Comparison of ENCODE assay signal across 12 cellular contexts in genomic region chr20:13121840-13122515, GRCh38.
DNase-seq lines count a peak whose midpoint lies in the region; ATAC-seq, FAIRE-seq and TF ChIP-seq lines count a peak whose summit lies in the region.
"Had no signal": no experiment of that assay in that cellular context is flagged by ENCODE, and none has a peak within 500 bp of the region (broad histone marks: within the 10 kb centered on the region; RNA-seq: fewer than 3 reads in every experiment).

No MANE protein-coding gene starts in this region.

- BruUV-seq in GM12878 (replicated peaks; lab: Mats Ljungman, UMichigan) = no TSS peak

- no peaks in the 10 kb centered on the region for H3K9me3 ChIP-seq in GM12878 (replicated peaks; ENCODE audit: control insufficient read depth, insufficient read depth, low read length)
- no peaks in the 10 kb centered on the region for H3K9me3 ChIP-seq in effector memory CD4-positive, alpha-beta T cell (ENCODE audit: control insufficient read depth, low read length)

- no peak overlapping the region for H3K4me3 ChIP-seq in GM12878
- no peak overlapping the region for H3K4me3 ChIP-seq in effector memory CD4-positive, alpha-beta T cell (ENCODE audit: insufficient read depth, low read depth, low read length, poor library complexity, severe bottlenecking)

- TF ChIP-seq EP300 in GM12878 (IDR thresholded peaks at IDR 0.05; ENCODE audit: borderline replicate concordance in 1 of 2, control insufficient read depth in 1 of 2, low read depth in 2 of 2, low read length in 2 of 2) = peak in 1 of 2 experiments; percentile 93; a peak in 3 of 4 replicates

- POLR2A ChIA-PET in GM12878 (lab: Charles Lee) = interaction anchor here (0.6 to 1.5 kb wide), 2 partner anchors 393 to 424 kb away, joined by 4 to 7 read pairs; no protein-coding TSS in a partner anchor

- no peak for TF ChIP-seq CTCF in GM12878 (IDR thresholded peaks at IDR 0.05 in 2 of 3, conservative IDR thresholded peaks at IDR 0.05 in 1 of 3; ENCODE audit: control insufficient read depth in 2 of 3, extremely low read depth in 1 of 3, insufficient read depth in 1 of 3, low read depth in 3 of 3, low read length in 3 of 3)

- H3K79me2 ChIP-seq in GM12878 (ENCODE audit: control insufficient read depth, insufficient read depth, low read length) = no peaks in the 10 kb centered on the region

- RAD21 ChIA-PET in GM12878 (lab: Charles Lee; ENCODE audit: unreplicated experiment) = interaction anchor here (0.6 to 6.3 kb wide), 11 partner anchors 11 to 653 kb away, joined by 3 to 136 read pairs (median 5); no protein-coding TSS in a partner anchor

- intact Hi-C loops in GM12878 (cut with micrococcal nuclease; ENCODE audit: unreplicated experiment) = no loop called here

- TF ChIP-seq RAD21 in GM12878 (IDR thresholded peaks at IDR 0.05; ENCODE audit: insufficient read depth, low read depth, low read length) = no peak

- no peaks in the 10 kb centered on the region for H3K36me3 ChIP-seq in GM12878 (ENCODE audit: control insufficient read depth in 2 of 2, insufficient read depth in 2 of 2, low read length in 1 of 2)
- no peaks in the 10 kb centered on the region for H3K36me3 ChIP-seq in effector memory CD4-positive, alpha-beta T cell (ENCODE audit: control insufficient read depth, insufficient read depth, low read length)

- CTCF ChIA-PET in GM12878 (lab: Yijun Ruan, JAX) = interaction anchor here (0.6 to 6.2 kb wide), 18 partner anchors 13 to 666 kb away, joined by 3 to 172 read pairs (median 4); no protein-coding TSS in a partner anchor

- H3K4me1 ChIP-seq in GM12878 (ENCODE audit: control insufficient read depth, insufficient read depth, low read length) = no peaks in the 10 kb centered on the region
- no peaks in the 10 kb centered on the region for H3K4me1 ChIP-seq in effector memory CD4-positive, alpha-beta T cell (ENCODE audit: control insufficient read depth, insufficient read depth, low read length, poor library complexity, severe bottlenecking)

- peak overlapping the region; percentile 13; the same call in 1 of the 2 replicates for H3K4me2 ChIP-seq in GM12878 (ENCODE audit: control insufficient read depth, insufficient read depth)
- H3K4me2 ChIP-seq: KMS-11 had no signal

- in situ Hi-C loops in GM12878 (cut with MboI) = no loop called here

- FAIRE-seq in GM12878 (lab: Jason Lieb, UNC) = no peak

- no peak overlapping the region for H3K27ac ChIP-seq in GM12878 (ENCODE audit: control insufficient read depth, insufficient read depth)
- no peak overlapping the region for H3K27ac ChIP-seq in effector memory CD4-positive, alpha-beta T cell (ENCODE audit: insufficient read depth, low read length, poor library complexity, severe bottlenecking)
- H3K27ac ChIP-seq: C4-2B, KMS-11 had no signal

- no peaks in the 10 kb centered on the region; the same call in 1 of the 2 replicates for H4K20me1 ChIP-seq in GM12878 (ENCODE audit: control insufficient read depth, insufficient read depth)

- H3K27me3 ChIP-seq in GM12878 (replicated peaks in 1 of 2; ENCODE audit: control insufficient read depth in 2 of 2, insufficient read depth in 2 of 2, low read length in 1 of 2) = no peaks in the 10 kb centered on the region
- no peaks in the 10 kb centered on the region for H3K27me3 ChIP-seq in effector memory CD4-positive, alpha-beta T cell (replicated peaks; ENCODE audit: control insufficient read depth, insufficient read depth, low read length, poor library complexity, severe bottlenecking)

- no peak for TF ChIP-seq POLR2A in GM12878 (IDR thresholded peaks at IDR 0.05; ENCODE audit: low read depth, low read length)

- whole genome bisulfite sequencing in GM12878 (ENCODE audit: insufficient coverage, insufficient replicate concordance, low lambda C conversion rate, missing lambda C conversion rate) = 16% methylated on average over 5 of the region's 5 CpGs

- ATAC-seq in GM18520 (IDR thresholded peaks at IDR 0.05; ENCODE audit: unreplicated experiment) (peak; percentile 70), GM21529 (IDR thresholded peaks at IDR 0.05; ENCODE audit: unreplicated experiment) (peak; percentile 74), HG03039 (IDR thresholded peaks at IDR 0.05; ENCODE audit: unreplicated experiment) (peak; percentile 81), GM12878 (peak; percentile 86)

- SMC1A ChIA-PET in GM12878 (lab: Charles Lee; ENCODE audit: uncharacterized antibody, unreplicated experiment) = interaction anchor here (0.6 to 4.1 kb wide), 11 partner anchors 11 to 650 kb away, joined by 3 to 67 read pairs (median 6); no protein-coding TSS in a partner anchor

- H3K9ac ChIP-seq in GM12878 (ENCODE audit: control insufficient read depth, insufficient read depth, low read length) = no peak overlapping the region
- H3K9ac ChIP-seq: KMS-11 had no signal

- no peak for DNase-seq in GM12878 (ENCODE audit: low read depth, low spot score)
- no peak for DNase-seq in stimulated activated CD8-positive, alpha-beta memory T cell treated with anti-CD3 and anti-CD28 coated beads, Interleukin-4, amount 100 ng/mL, for 48 hours
- DNase-seq in ureter (ENCODE audit: low spot score) = no peak
- no peak for DNase-seq in effector memory CD4-positive, alpha-beta T cell
- no peak for DNase-seq in foreskin melanocyte
- DNase-seq: activated naive CD4-positive, alpha-beta T cell treated with anti-CD3 and anti-CD28 coated beads, Interleukin-2, amount 50 U/mL, for 16 hours; NCI-H1694 treated with DMSO at 0.1 percent for 48 hours had no signal

- no peak overlapping the region for H2AFZ ChIP-seq in GM12878 (ENCODE audit: control insufficient read depth, low read depth, low read length)

TF ChIP-seq in GM12878, 131 proteins besides CTCF, POLR2A, EP300 and RAD21 (continues in another document):
- peak; percentile 89 for TF ChIP-seq RELB (IDR thresholded peaks at IDR 0.05; ENCODE audit: low read depth)
- no peak for TF ChIP-seq USF1 (IDR thresholded peaks at IDR 0.05; ENCODE audit: borderline replicate concordance, extremely low read length, insufficient read depth, low read depth, low read length)
- peak; percentile 95 for TF ChIP-seq EED (IDR thresholded peaks at IDR 0.05; ENCODE audit: low read depth)
- no peak for TF ChIP-seq ZNF622 (IDR thresholded peaks at IDR 0.05)
- TF ChIP-seq NFIC (IDR thresholded peaks at IDR 0.05; ENCODE audit: low read depth, low read length) = peak; percentile 95
- no peak for TF ChIP-seq MAX (IDR thresholded peaks at IDR 0.05; ENCODE audit: low read depth, low read length)
- TF ChIP-seq RBBP5 (conservative IDR thresholded peaks at IDR 0.05) = no peak
- 0 out of 2 replicates have a peak, but pooled peaks have one; percentile 48 for TF ChIP-seq TCF3 (IDR thresholded peaks at IDR 0.05; ENCODE audit: borderline replicate concordance, insufficient read depth, low read depth, low read length)
- TF ChIP-seq RFX5 (IDR thresholded peaks at IDR 0.05; ENCODE audit: low read depth, low read length) = no peak
- TF ChIP-seq, protein P1, sequence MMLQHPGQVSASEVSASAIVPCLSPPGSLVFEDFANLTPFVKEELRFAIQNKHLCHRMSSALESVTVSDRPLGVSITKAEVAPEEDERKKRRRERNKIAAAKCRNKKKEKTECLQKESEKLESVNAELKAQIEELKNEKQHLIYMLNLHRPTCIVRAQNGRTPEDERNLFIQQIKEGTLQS (IDR thresholded peaks at IDR 0.05; ENCODE audit: borderline replicate concordance, extremely low read depth, low read depth, low read length) = no peak
- peak; percentile 68; the same call in 1 of the 2 replicates for TF ChIP-seq PAX5 (IDR thresholded peaks at IDR 0.05; ENCODE audit: borderline replicate concordance, low read depth, low read length)
- no peak for TF ChIP-seq SUZ12 (IDR thresholded peaks at IDR 0.05; ENCODE audit: unreplicated experiment)
- peak; percentile 90 for TF ChIP-seq IKZF1 (conservative IDR thresholded peaks at IDR 0.05)
- no peak for TF ChIP-seq WRNIP1 (IDR thresholded peaks at IDR 0.05; ENCODE audit: borderline replicate concordance, low read depth, low read length)
- no peak for TF ChIP-seq STAT1 (conservative IDR thresholded peaks at IDR 0.05)
- TF ChIP-seq RCOR1 (conservative IDR thresholded peaks at IDR 0.05; ENCODE audit: low read depth, low read length) = no peak
- TF ChIP-seq ASH2L (IDR thresholded peaks at IDR 0.05; ENCODE audit: borderline replicate concordance, low read depth) = no peak
- no peak for TF ChIP-seq NR2C1 (IDR thresholded peaks at IDR 0.05)
